ENCODE assay signal across 8 cellular contexts in genomic region chrX:113699939-113700338, GRCh38.
"Had no signal": no experiment of that assay in that cellular context is flagged by ENCODE, and none has a peak within 500 bp of the region (broad histone marks: within the 10 kb centered on the region; RNA-seq: fewer than 3 reads in every experiment).

No MANE protein-coding gene starts in this region.

- H3K27ac ChIP-seq: GM23248, HL-60 had no signal

- ATAC-seq: HCT116, HepG2 had no signal

- DNase-seq: GM23248, GOT3, H7, HFFc6 had no signal

- H3K4me3 ChIP-seq: GM23248, HAP-1 had no signal

- H3K36me3 ChIP-seq: HAP-1 had no signal

- H2AFZ ChIP-seq: GM23248 had no signal

- H3K9ac ChIP-seq: GM23248 had no signal

- H3K4me1 ChIP-seq: HAP-1 had no signal

- H3K9me3 ChIP-seq: HAP-1 had no signal
